Comparison of ENCODE assay signal across 12 cellular contexts in genomic region chr20:23141450-23142161, GRCh38. TPM values are rescaled to one million over a fixed set of nuclear protein-coding genes. Genes with fewer than 3 reads are reported as not detected.
DNase-seq lines count a peak whose midpoint lies in the region; TF ChIP-seq lines count a peak whose summit lies in the region.
"Had no signal": no experiment of that assay in that cellular context is flagged by ENCODE, and none has a peak within 500 bp of the region (broad histone marks: within the 10 kb centered on the region; RNA-seq: fewer than 3 reads in every experiment).

No MANE protein-coding gene starts in this region.

- H3K4me1 ChIP-seq in CD4-positive, alpha-beta memory T cell (ENCODE audit: insufficient read depth, low read length): peaks cover 23% of the 10 kb centered on the region

- H3K27ac Mint-ChIP-seq in CD4-positive, alpha-beta memory T cell: peak overlapping the region in 5 of 7 donors; percentile 18 to 84 (median 64)

- TF ChIP-seq CTCF in astrocyte of the cerebellum (IDR thresholded peaks at IDR 0.05; ENCODE audit: low read depth, low read length, missing control alignments): no peak

- H3K36me3 Mint-ChIP-seq in CD4-positive, alpha-beta memory T cell: no peaks in the 10 kb centered on the region

- H3K27me3 ChIP-seq in CD4-positive, alpha-beta memory T cell (ENCODE audit: insufficient read depth, low read length): no peaks in the 10 kb centered on the region
- no peaks in the 10 kb centered on the region for H3K27me3 ChIP-seq in H7 (ENCODE audit: control insufficient read depth, insufficient read depth, low read length)

- no peaks in the 10 kb centered on the region for H3K9me3 ChIP-seq in CD4-positive, alpha-beta memory T cell (ENCODE audit: control insufficient read depth in 1 of 2, low read length in 2 of 2)

- H3K9me3 Mint-ChIP-seq in CD4-positive, alpha-beta memory T cell: peaks cover 0 to 1% (median 0%) of the 10 kb centered on the region in 8 donors

- no peak overlapping the region for H3K27ac ChIP-seq in CD4-positive, alpha-beta memory T cell (ENCODE audit: low read depth, low read length)

- POLR2A ChIA-PET in CD4-positive, alpha-beta memory T cell (lab: Charles Lee; ENCODE audit: partially characterized antibody): no interaction called here

- in situ Hi-C loops in astrocyte of the cerebellum (cut with HindIII; ENCODE audit: low sequenced_read_pairs): no loop called here

- CTCF ChIA-PET in CD4-positive, alpha-beta memory T cell (lab: Charles Lee; ENCODE audit: partially characterized antibody): no interaction called here

- intact Hi-C loops in CD4-positive, alpha-beta memory T cell (cut with micrococcal nuclease): loop anchor here (10.0 kb wide), 1 partner anchor 57 kb away; the partner anchor contains the start of gene CD93

- H3K4me3 ChIP-seq in CD4-positive, alpha-beta memory T cell (ENCODE audit: low read length in 2 of 2): no peak overlapping the region
- H3K4me3 ChIP-seq in astrocyte of the cerebellum (ENCODE audit: low read depth, low read length) (no peak overlapping the region), H7 (ENCODE audit: insufficient read depth, low read depth, low read length) (no peak overlapping the region)

- peaks cover 11 to 28% (median 20%) of the 10 kb centered on the region in 4 donors for H3K4me1 Mint-ChIP-seq in CD4-positive, alpha-beta memory T cell

- peak; percentile 34 for DNase-seq in AG08395 (ENCODE audit: low spot score)
- DNase-seq in CD4-positive, alpha-beta memory T cell: no peak
- peak; percentile 59 for DNase-seq in astrocyte of the cerebellum (ENCODE audit: low read depth)
- peak; percentile 56 for DNase-seq in myocyte (ENCODE audit: low read depth)
- no peak for DNase-seq in H7
- DNase-seq in nucleus accumbens (lab: John Stamatoyannopoulos, UW): no peak
- no peak for DNase-seq in putamen (ENCODE audit: low spot score)
- DNase-seq: activated CD4-positive, alpha-beta T cell treated with anti-CD3 and anti-CD28 coated beads, Interleukin-2, amount 50 U/mL, for 1 hour; activated gamma-delta T cell treated with Interleukin-2 at 50 U/mL for 16 hours; central memory CD4-positive, alpha-beta T cell; NCI-H1048; NCI-H345 had no signal

- H3K27me3 Mint-ChIP-seq in CD4-positive, alpha-beta memory T cell: peaks cover 0 to 1% of the 10 kb centered on the region in 2 donors

- peak overlapping the region in 1 of 8 donors; percentile 35 for H3K4me3 Mint-ChIP-seq in CD4-positive, alpha-beta memory T cell

- H3K36me3 ChIP-seq in CD4-positive, alpha-beta memory T cell (ENCODE audit: insufficient read depth, low read length): no peaks in the 10 kb centered on the region
- H3K36me3 ChIP-seq in H7 (replicated peaks; ENCODE audit: control insufficient read depth, insufficient read depth, low read length): no peaks in the 10 kb centered on the region

RNA-seq across cellular contexts. Expression of gene CD93, which starts 55.5 kb away (rescaled TPM):
- total RNA-seq in CD4-positive, alpha-beta memory T cell: 1 to 10 TPM; 1.2 to 1.3 TPM
- under 1 TPM in 1 of 2 donors, not detected in 1; 0.55 TPM for polyA plus RNA-seq in CD4-positive, alpha-beta memory T cell
- total RNA-seq in myocyte: not detected in 2 replicates
- not detected for polyA plus RNA-seq in myocyte (2012)
- total RNA-seq in H7 (2014; rRNA removed; shearing (Covaris generic)): under 0.01 TPM in 1 of 2 replicates, not detected in the other

Comparison
In these comparisons a context has a peak if more than half of its experiments do, and no peak if none do; other contexts are left out.
1. DNase-seq: peak in AG08395 (single experiment), astrocyte of the cerebellum (single experiment) and myocyte (single experiment); none in CD4-positive, alpha-beta memory T cell (0 of 5), H7 (single experiment), nucleus accumbens (0 of 56) and putamen (single experiment).